Comparison of ENCODE assay signal across 8 cellular contexts in the genomic region with DNA sequence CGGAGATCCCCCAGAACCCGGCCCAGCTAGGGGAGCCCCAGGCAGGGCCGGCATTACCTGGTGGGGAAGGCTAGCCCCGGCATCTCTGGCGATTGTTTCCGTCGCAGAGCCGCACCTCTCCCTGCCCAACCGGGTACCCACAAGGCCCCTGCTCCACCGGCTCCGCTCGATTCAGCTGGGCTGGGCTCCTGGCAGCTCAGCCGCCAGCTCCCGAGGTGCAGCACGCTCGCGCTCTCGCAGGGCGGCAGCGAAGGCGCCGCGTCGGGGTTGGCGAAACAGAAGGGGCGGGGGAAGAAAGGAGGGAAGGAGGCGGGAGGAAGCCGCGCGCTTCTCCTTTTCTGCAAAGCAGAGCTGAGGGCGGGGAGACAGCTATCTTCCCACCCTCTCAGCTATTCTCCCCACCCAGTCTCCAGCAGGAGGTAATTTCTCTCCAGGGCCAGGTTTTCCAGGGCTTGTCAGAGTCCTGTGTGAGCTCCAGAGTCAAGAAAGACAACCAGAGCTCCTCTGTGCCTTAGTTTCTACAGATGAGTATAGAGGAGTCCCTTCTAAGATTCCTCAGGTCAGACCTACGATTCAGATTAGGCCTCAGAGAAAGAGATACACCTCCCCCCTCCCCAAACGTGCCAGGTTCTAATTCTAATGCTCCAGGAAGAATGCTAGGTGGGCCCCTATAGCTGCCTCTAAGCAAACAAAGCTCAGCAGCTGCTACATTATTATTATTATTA.
A peak's percentile ranks its signal among the peaks of the same experiment; 100 is the strongest.
DNase-seq lines count a peak whose midpoint lies in the region; ATAC-seq and TF ChIP-seq lines count a peak whose summit lies in the region.

No MANE protein-coding gene starts in this region.

- no peaks in the 10 kb centered on the region for H3K27me3 ChIP-seq in AG04450 (ENCODE audit: control insufficient read depth, insufficient read depth, low read length)
- no peaks in the 10 kb centered on the region for H3K27me3 ChIP-seq in muscle layer of duodenum (ENCODE audit: low read depth, low read length)

- CTCF ChIA-PET in AG04450 (lab: Charles Lee): interaction anchor here (0.6 to 1.8 kb wide), 7 partner anchors 19 to 284 kb away, joined by 3 to 6 read pairs (median 3); partner anchors contain the start of genes AQP11 and MYO7A

- peaks cover 16 to 26% of the 10 kb centered on the region in 2 donors for H3K4me1 ChIP-seq in muscle layer of duodenum (ENCODE audit: control insufficient read depth in 1 of 2, insufficient read depth in 2 of 2, low read length in 2 of 2)

- H3K9me3 ChIP-seq in AG04450 (ENCODE audit: control insufficient read depth, insufficient read depth, low read length) (no peaks in the 10 kb centered on the region; the same call in 1 of the 2 replicates), muscle layer of duodenum (ENCODE audit: control insufficient read depth in 1 of 2, low read length in 2 of 2) (no peaks in the 10 kb centered on the region)

- POLR2A ChIA-PET in AG04450 (lab: Yijun Ruan, JAX): interaction anchor here (0.6 to 0.9 kb wide), 2 partner anchors 168 to 178 kb away, joined by 3 to 7 read pairs; no protein-coding TSS in a partner anchor

- ATAC-seq in GM18873 (IDR thresholded peaks at IDR 0.05; ENCODE audit: low FRiP score, unreplicated experiment) (peak; percentile 78), HG03135 (IDR thresholded peaks at IDR 0.05; ENCODE audit: unreplicated experiment) (peak; percentile 88), esophagus mucosa (peak; percentile 94)

- H3K4me3 ChIP-seq in AG04450 (ENCODE audit: low read depth, low read length) (peak overlapping the region; percentile 80), muscle layer of duodenum (ENCODE audit: low read depth in 1 of 2, low read length in 2 of 2) (peak overlapping the region; percentile 77 to 79)

- TF ChIP-seq CTCF in AG04450 (IDR thresholded peaks at IDR 0.05; ENCODE audit: low read depth, low read length): no peak

- peak overlapping the region; percentile 52 for H3K27ac ChIP-seq in AG04450 (ENCODE audit: low read depth, low read length)
- peak overlapping the region; percentile 82 for H3K27ac ChIP-seq in muscle layer of duodenum (ENCODE audit: low read length)

- no peaks in the 10 kb centered on the region for H3K36me3 ChIP-seq in muscle layer of duodenum (ENCODE audit: control insufficient read depth in 1 of 2, insufficient read depth in 2 of 2, low read length in 2 of 2)

- DNase-seq in AG04450 (ENCODE audit: low read depth, low spot score) (peak; percentile 50), NOMO-1 treated with dmso at 0.1 percent for 144 hours (lab: John Stamatoyannopoulos, UW; ENCODE audit: unreplicated experiment) (peak; percentile 89)
- peak; percentile 82 for DNase-seq in activated T-cell treated with anti-CD3 and anti-CD28 coated beads, Interleukin-2, amount 50 U/mL, for 1 hour
- peak; percentile 47 to 59 for DNase-seq in stimulated activated CD8-positive, alpha-beta memory T cell treated with anti-CD3 and anti-CD28 coated beads, Interleukin-7, amount 100 ng/mL, for 1 hour (ENCODE audit: low read depth in 2 of 2)

Comparison
In these comparisons a context has a peak if more than half of its experiments do, and no peak if none do; other contexts are left out.
1. Peak in every context shown above with its lines: DNase-seq, ATAC-seq, H3K4me3 ChIP-seq and H3K27ac ChIP-seq.